ENCODE assay signal across 8 cellular contexts in the genomic region with DNA sequence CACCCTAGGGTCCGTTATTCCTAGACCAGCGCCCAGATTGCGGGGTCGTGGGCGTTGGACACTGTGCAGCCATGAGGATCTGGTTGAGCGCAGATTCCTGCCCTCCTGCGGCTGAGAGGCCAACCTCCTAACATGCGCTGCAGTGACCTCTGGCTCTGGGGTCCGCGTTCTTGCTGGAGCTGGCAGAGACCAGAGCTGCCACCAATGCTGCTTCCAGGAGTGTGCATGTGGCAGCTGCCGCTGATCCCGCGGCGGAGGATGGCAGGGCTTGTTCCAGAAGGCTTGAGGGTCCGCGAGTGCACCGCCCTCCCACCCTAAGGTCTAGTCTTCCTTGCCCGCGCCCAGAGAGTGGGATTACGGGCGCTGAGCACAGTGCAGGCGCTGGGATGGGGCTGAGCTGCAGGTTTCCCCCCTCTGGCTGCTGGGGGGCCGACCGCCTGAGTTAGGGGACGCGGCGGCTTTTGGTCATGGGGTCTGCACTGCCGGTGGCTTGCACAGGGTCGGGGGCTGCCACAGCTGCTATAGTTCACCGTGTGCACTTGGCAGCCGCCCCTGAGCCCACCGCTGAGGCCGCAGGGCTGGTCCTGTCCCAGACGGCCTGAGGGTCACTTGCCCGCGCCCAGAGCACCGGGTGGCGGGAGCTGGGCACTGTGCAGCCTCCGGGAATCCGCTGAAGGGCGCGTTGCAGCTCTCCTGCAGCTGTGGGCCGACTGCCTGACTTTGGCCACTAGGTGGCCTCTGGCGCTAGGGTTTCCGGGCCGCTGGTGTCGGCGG.
DNase-seq lines count a peak whose midpoint lies in the region; ATAC-seq and TF ChIP-seq lines count a peak whose summit lies in the region.

No MANE protein-coding gene starts in this region.

- no peaks in the 10 kb centered on the region for H3K36me3 ChIP-seq in WERI-Rb-1

- peak overlapping the region; percentile 69 for H3K4me3 ChIP-seq in WERI-Rb-1 (ENCODE audit: low read depth, low read length)

- peak; percentile 84 for TF ChIP-seq CTCF in WERI-Rb-1 (IDR thresholded peaks at IDR 0.05; ENCODE audit: low read depth, low read length)

- peak; percentile 95 for ATAC-seq in HG02759 (IDR thresholded peaks at IDR 0.05; ENCODE audit: unreplicated experiment)

- peak; percentile 10 for DNase-seq in NCI-H2107 treated with DMSO at 0.1 percent for 48 hours (lab: John Stamatoyannopoulos, UW; ENCODE audit: unreplicated experiment)
- DNase-seq in NCI-H2107 (lab: John Stamatoyannopoulos, UW): no peak
- peak; percentile 28 for DNase-seq in NCI-H128 (lab: John Stamatoyannopoulos, UW; ENCODE audit: unreplicated experiment)
- peak; percentile 84 for DNase-seq in WERI-Rb-1
- DNase-seq in caudate nucleus (lab: John Stamatoyannopoulos, UW): peak in 57 of 61 donors; percentile 4 to 80 (median 52)
- peak; percentile 88 for DNase-seq in islet precursor cell
- peak; percentile 80 for DNase-seq in stimulated activated CD4-positive, alpha-beta T cell treated with anti-CD3 and anti-CD28 coated beads, Interleukin-15, amount 100 ng/mL, for 24 hours

- H3K27me3 ChIP-seq in WERI-Rb-1 (ENCODE audit: insufficient read depth, low read depth, severe bottlenecking): no peaks in the 10 kb centered on the region

- no peaks in the 10 kb centered on the region for H3K9me3 ChIP-seq in WERI-Rb-1 (ENCODE audit: severe bottlenecking)

- no peak overlapping the region for H3K27ac ChIP-seq in WERI-Rb-1
- H3K27ac ChIP-seq in caudate nucleus (ENCODE audit: low read depth, low read length): no peak overlapping the region
